In the genomic region with DNA sequence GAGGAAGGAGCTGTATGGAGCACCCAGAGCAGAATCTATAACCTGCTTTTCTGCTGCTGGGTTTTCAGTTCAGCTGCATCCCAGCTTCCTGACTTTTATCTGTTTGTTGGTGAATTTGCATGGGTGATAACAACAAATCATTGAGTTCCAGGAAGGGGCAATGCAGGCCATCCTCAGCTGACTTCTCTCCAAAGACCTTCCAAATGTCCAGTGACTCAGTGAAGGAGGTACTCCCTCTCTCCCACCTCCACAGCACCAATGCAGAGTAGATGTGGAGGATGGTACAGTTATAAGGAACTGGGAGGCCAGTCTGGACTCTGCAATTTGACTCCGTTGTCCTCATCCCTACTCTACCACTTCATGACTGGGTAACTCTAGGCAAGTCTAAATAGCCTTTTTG, we compare ENCODE assay signal across 10 cellular contexts. TPM values are rescaled to one million over a fixed set of nuclear protein-coding genes. Genes with fewer than 3 reads are reported as not detected.
DNase-seq lines count a peak whose midpoint lies in the region; ATAC-seq and TF ChIP-seq lines count a peak whose summit lies in the region.
"Had no signal": no experiment of that assay in that cellular context is flagged by ENCODE, and none has a peak within 500 bp of the region (broad histone marks: within the 10 kb centered on the region; RNA-seq: fewer than 3 reads in every experiment).

No MANE protein-coding gene starts in this region.

- ATAC-seq in GM19328 (IDR thresholded peaks at IDR 0.05; ENCODE audit: unreplicated experiment) (no peak), HG03460 (IDR thresholded peaks at IDR 0.05; ENCODE audit: unreplicated experiment) (no peak)

- H2AFZ ChIP-seq in Karpas-422 (ENCODE audit: low read length): peak overlapping the region; percentile 85; the same call in 1 of the 2 replicates
- peak overlapping the region; percentile 93 for H2AFZ ChIP-seq in neuron (ENCODE audit: low read depth, low read length)

- H4K20me1 ChIP-seq in Karpas-422 (ENCODE audit: insufficient read depth, low read depth, low read length): peaks cover 27% of the 10 kb centered on the region

- H3K36me3 ChIP-seq in Karpas-422 (ENCODE audit: insufficient read depth, low read length): peaks cover 9% of the 10 kb centered on the region; the same call in 1 of the 2 replicates
- no peaks in the 10 kb centered on the region for H3K36me3 ChIP-seq in duodenal mucosa (ENCODE audit: control insufficient read depth in 1 of 2, insufficient read depth in 2 of 2, low read length in 2 of 2)
- H3K36me3 ChIP-seq in neuron (ENCODE audit: insufficient read depth, low read length): no peaks in the 10 kb centered on the region

- no peak overlapping the region for H3K4me3 ChIP-seq in Karpas-422 (ENCODE audit: low read length)
- peak overlapping the region; percentile 82 to 92 for H3K4me3 ChIP-seq in duodenal mucosa (ENCODE audit: low read depth in 1 of 2, low read length in 2 of 2)
- H3K4me3 ChIP-seq in neuron (ENCODE audit: low read length): peak overlapping the region; percentile 89
- H3K4me3 ChIP-seq in coronary artery: no peak overlapping the region

- TF ChIP-seq CTCF in coronary artery (IDR thresholded peaks at IDR 0.05): no peak

- no peaks in the 10 kb centered on the region for H3K9me3 ChIP-seq in Karpas-422 (ENCODE audit: low read length)
- H3K9me3 ChIP-seq in duodenal mucosa (ENCODE audit: control insufficient read depth in 1 of 2, low read length in 2 of 2): no peaks in the 10 kb centered on the region
- H3K9me3 ChIP-seq in neuron (ENCODE audit: low read length): no peaks in the 10 kb centered on the region

- DNase-seq in CD1c-positive myeloid dendritic cell (ENCODE audit: extremely low spot score) (peak; percentile 74), Karpas-422 (no peak), coronary artery (ENCODE audit: low spot score) (no peak)
- no peak for DNase-seq in activated CD8-positive, alpha-beta memory T cell treated with anti-CD3 and anti-CD28 coated beads, Interleukin-2, amount 50 U/mL, for 4 hours
- DNase-seq: activated CD4-positive, alpha-beta T cell treated with anti-CD3 and anti-CD28 coated beads for 1 hour had no signal

- H3K9ac ChIP-seq in Karpas-422 (ENCODE audit: low read length) (no peak overlapping the region), duodenal mucosa (ENCODE audit: low read depth in 1 of 2, low read length in 2 of 2) (peak overlapping the region; percentile 80 to 89)

- H3K9me2 ChIP-seq in Karpas-422 (replicated peaks; ENCODE audit: insufficient read depth, low read length): no peaks in the 10 kb centered on the region

- peak overlapping the region; percentile 74 for H3K4me2 ChIP-seq in Karpas-422 (ENCODE audit: low read depth, low read length, poor library complexity, severe bottlenecking)

- peaks cover 33% of the 10 kb centered on the region for H3K79me2 ChIP-seq in Karpas-422 (ENCODE audit: low read length)

- H3K27me3 ChIP-seq in Karpas-422 (ENCODE audit: low read length) (no peaks in the 10 kb centered on the region), duodenal mucosa (ENCODE audit: control insufficient read depth in 1 of 2, insufficient read depth in 2 of 2, low read length in 2 of 2) (no peaks in the 10 kb centered on the region), neuron (ENCODE audit: insufficient read depth, low read length) (no peaks in the 10 kb centered on the region)

- H3K4me1 ChIP-seq in Karpas-422 (ENCODE audit: low read length) (peaks cover 27% of the 10 kb centered on the region), duodenal mucosa (ENCODE audit: control insufficient read depth in 1 of 2, insufficient read depth in 2 of 2, low read length in 2 of 2) (peaks cover 36 to 58% of the 10 kb centered on the region in 2 donors), neuron (ENCODE audit: insufficient read depth, low read length) (peaks cover 21% of the 10 kb centered on the region)

- H3K27ac ChIP-seq in Karpas-422 (ENCODE audit: low read length) (no peak overlapping the region), duodenal mucosa (ENCODE audit: low read depth, low read length) (peak overlapping the region; percentile 93), coronary artery (peak overlapping the region in 1 of 2 donors; percentile 97)

RNA-seq across cellular contexts. Expression of gene TXN, which starts 1.7 kb away (rescaled TPM):
- 155 and 292 TPM in 2 replicates for total RNA-seq in Karpas-422 (2014; rRNA removed; shearing (Covaris generic); ENCODE audit: low replicate concordance)

RNA-seq across cellular contexts. Expression of gene C9orf152, which starts 50.0 kb away (rescaled TPM):
- not detected in 2 replicates for total RNA-seq in Karpas-422 (2014; rRNA removed; shearing (Covaris generic); ENCODE audit: low replicate concordance)
- total RNA-seq: posterior vena cava had no signal

Comparison
In these comparisons a context has a peak if more than half of its experiments do, and no peak if none do; other contexts are left out.
1. H3K4me3 ChIP-seq: peak in duodenal mucosa (2 of 2) and neuron (single experiment); none in Karpas-422 (single experiment) and coronary artery (single experiment).